7 cellular contexts compared by ENCODE assay signal in genomic region chr5:34089802-34090201, GRCh38. TPM values are rescaled to one million over a fixed set of nuclear protein-coding genes. Genes with fewer than 3 reads are reported as not detected.
DNase-seq lines count a peak whose midpoint lies in the region; ATAC-seq, FAIRE-seq and TF ChIP-seq lines count a peak whose summit lies in the region.
"Not testable (repeated sequence)": the region's sequence is repeated elsewhere in the genome, so short reads cannot be mapped to it uniquely, and the experiment has no call there.
"Had no signal": no experiment of that assay in that cellular context is flagged by ENCODE, and none has a peak within 500 bp of the region (broad histone marks: within the 10 kb centered on the region; RNA-seq: fewer than 3 reads in every experiment).

No MANE protein-coding gene starts in this region.

- RAD21 ChIA-PET in GM12878 (lab: Charles Lee; ENCODE audit: unreplicated experiment): not testable (repeated sequence)

- not testable (repeated sequence) for H3K4me2 ChIP-seq in PC-3 (ENCODE audit: low read length); GM12878 (ENCODE audit: control insufficient read depth, insufficient read depth)

- not testable (repeated sequence) for H3K9me2 ChIP-seq in PC-3 (replicated peaks; ENCODE audit: low read length)

- ATAC-seq in PC-3: peak; percentile 81
- ATAC-seq in GM12878: not testable (repeated sequence)

- DNase-seq in H54 (ENCODE audit: insufficient read length, low spot score); GM12878 (ENCODE audit: low read depth, low spot score); urothelium cell line (ENCODE audit: low spot score): not testable (repeated sequence)
- DNase-seq in HS-5 (ENCODE audit: low read depth): peak; percentile 23
- peak; percentile 9 for DNase-seq in PC-3
- DNase-seq in epithelial cell of esophagus (ENCODE audit: low read depth): peak; percentile 11

- H3K9ac ChIP-seq in PC-3 (ENCODE audit: low read length); GM12878 (ENCODE audit: control insufficient read depth, insufficient read depth, low read length): not testable (repeated sequence)

- not testable (repeated sequence) for TF ChIP-seq EP300 in GM12878 (IDR thresholded peaks at IDR 0.05; ENCODE audit: borderline replicate concordance in 1 of 2, control insufficient read depth in 1 of 2, low read depth in 2 of 2, low read length in 2 of 2)

- TF ChIP-seq RAD21 in GM12878 (IDR thresholded peaks at IDR 0.05; ENCODE audit: insufficient read depth, low read depth, low read length): not testable (repeated sequence)

- not testable (repeated sequence) for H3K4me1 ChIP-seq in PC-3 (ENCODE audit: insufficient read depth, low read length); GM12878 (ENCODE audit: control insufficient read depth, insufficient read depth, low read length)

- not testable (repeated sequence) for H3K36me3 ChIP-seq in PC-3 (ENCODE audit: low read depth, low read length); GM12878 (ENCODE audit: control insufficient read depth in 2 of 2, insufficient read depth in 2 of 2, low read length in 1 of 2)

- not testable (repeated sequence) for H2AFZ ChIP-seq in PC-3 (ENCODE audit: low read length); GM12878 (ENCODE audit: control insufficient read depth, low read depth, low read length)

- POLR2A ChIA-PET in PC-3 (lab: Charles Lee; ENCODE audit: unreplicated experiment); GM12878 (lab: Charles Lee): not testable (repeated sequence)

- not testable (repeated sequence) for TF ChIP-seq POLR2A in H54 (IDR thresholded peaks at IDR 0.05; ENCODE audit: low read depth, low read length); GM12878 (IDR thresholded peaks at IDR 0.05; ENCODE audit: low read depth, low read length)

- not testable (repeated sequence) for H3K27me3 ChIP-seq in PC-3 (ENCODE audit: low read length); GM12878 (replicated peaks in 1 of 2; ENCODE audit: control insufficient read depth in 2 of 2, insufficient read depth in 2 of 2, low read length in 1 of 2)

- in situ Hi-C loops in GM12878 (cut with MboI): not testable (repeated sequence)

- H3K27ac ChIP-seq in PC-3 (ENCODE audit: low read length); GM12878 (ENCODE audit: control insufficient read depth, insufficient read depth): not testable (repeated sequence)

- BruUV-seq in PC-3 (replicated peaks; lab: Mats Ljungman, UMichigan); GM12878 (replicated peaks; lab: Mats Ljungman, UMichigan): not testable (repeated sequence)

- H4K20me1 ChIP-seq in PC-3 (ENCODE audit: low read length); GM12878 (ENCODE audit: control insufficient read depth, insufficient read depth): not testable (repeated sequence)

- intact Hi-C loops in PC-3 (cut with micrococcal nuclease); GM12878 (cut with micrococcal nuclease; ENCODE audit: unreplicated experiment): not testable (repeated sequence)

- CTCF ChIA-PET in PC-3 (lab: Charles Lee); GM12878 (lab: Yijun Ruan, JAX): not testable (repeated sequence)

- H3K79me2 ChIP-seq in PC-3 (ENCODE audit: low read length); GM12878 (ENCODE audit: control insufficient read depth, insufficient read depth, low read length): not testable (repeated sequence)

- TF ChIP-seq CTCF in PC-3 (conservative IDR thresholded peaks at IDR 0.05; ENCODE audit: low read depth, low read length); GM12878 (IDR thresholded peaks at IDR 0.05 in 2 of 3, conservative IDR thresholded peaks at IDR 0.05 in 1 of 3; ENCODE audit: control insufficient read depth in 2 of 3, extremely low read depth in 1 of 3, insufficient read depth in 1 of 3, low read depth in 3 of 3, low read length in 3 of 3); epithelial cell of esophagus (IDR thresholded peaks at IDR 0.05; ENCODE audit: insufficient read depth, low read depth, low read length, missing control alignments): not testable (repeated sequence)

- FAIRE-seq in H54 (lab: Jason Lieb, UNC) (peak; percentile 96), GM12878 (lab: Jason Lieb, UNC) (peak; percentile 71), urothelium cell line (lab: Jason Lieb, UNC) (peak; percentile 83)

- 45% methylated on average over 2 of the region's 3 CpGs for WGBS in GM12878 (ENCODE audit: insufficient coverage, insufficient replicate concordance, low lambda C conversion rate, missing lambda C conversion rate)

- SMC1A ChIA-PET in GM12878 (lab: Charles Lee; ENCODE audit: uncharacterized antibody, unreplicated experiment): not testable (repeated sequence)

- H3K4me3 ChIP-seq in PC-3 (ENCODE audit: low read length); GM12878; epithelial cell of esophagus (ENCODE audit: low read length): not testable (repeated sequence)

- H3K9me3 ChIP-seq in PC-3 (ENCODE audit: low read length); GM12878 (replicated peaks; ENCODE audit: control insufficient read depth, insufficient read depth, low read length): not testable (repeated sequence)

- not testable (repeated sequence) for H3F3A ChIP-seq in PC-3 (ENCODE audit: low read length, unreplicated experiment)

RNA-seq across cellular contexts. Expression of gene C1QTNF3, which starts 46.8 kb away (rescaled TPM):
- 0.92 and 1.1 TPM in 2 replicates for total RNA-seq in PC-3 (2014; rRNA removed)
- total RNA-seq in GM12878 (2013; cell fraction: nucleolus; rRNA removed): 36.0 and 38.6 TPM in 2 replicates
- total RNA-seq in GM12878 (2014; rRNA removed): 1.5 and 1.6 TPM in 2 replicates
- total RNA-seq in GM12878 (2014; rRNA removed; fragmentation: Illumina TruSeq; extraction: Trizol): 1.6 and 2.2 TPM in 2 replicates
- 1.1 TPM in 2 replicates for total RNA-seq in GM12878 (2021)
- 1.7 TPM for polyA plus RNA-seq in GM12878 (2011; ENCODE audit: low read depth)
- polyA plus RNA-seq in GM12878 (2011; rRNA removed): 6.3 and 10.2 TPM in 2 replicates
- polyA plus RNA-seq in GM12878 (2011; cell fraction: cytosol; rRNA removed): 1.5 and 1.6 TPM in 2 replicates
- 24.5 and 29.9 TPM in 2 replicates for polyA plus RNA-seq in GM12878 (2011; cell fraction: nucleus; rRNA removed)
- polyA plus RNA-seq in GM12878 (2012): 2.0 and 2.3 TPM in 2 replicates
- 1.9 and 3.0 TPM in 2 replicates for polyA plus RNA-seq in GM12878 (2014; fragmentation: Illumina TruSeq; extraction: Trizol)
- polyA plus RNA-seq in GM12878 (2014; fragmentation: Nextera tagmentation; extraction: Ambion mirVana): under 1 TPM; 0.39 to 0.53 TPM
- 2.6 and 2.8 TPM in 2 replicates for polyA plus RNA-seq in GM12878 (2014; rRNA removed)
- under 1 TPM; 0.42 to 0.43 TPM for polyA plus RNA-seq in GM12878 (2016; fragmentation: Nextera tagmentation; extraction: Ambion mirVana)
- polyA minus RNA-seq in GM12878 (2011; rRNA and poly(A)+ RNA removed): 4.8 and 5.9 TPM in 2 replicates
- 1.9 TPM in 1 of 2 replicates, not detected in the other for polyA minus RNA-seq in GM12878 (2011; cell fraction: cytosol; rRNA and poly(A)+ RNA removed)
- polyA minus RNA-seq in GM12878 (2011; cell fraction: nucleus; rRNA and poly(A)+ RNA removed): 5.7 and 11.0 TPM in 2 replicates
- polyA plus RNA-seq: CD14-positive monocyte had no signal
